ENCODE assay signal across 21 cellular contexts in the genomic region with DNA sequence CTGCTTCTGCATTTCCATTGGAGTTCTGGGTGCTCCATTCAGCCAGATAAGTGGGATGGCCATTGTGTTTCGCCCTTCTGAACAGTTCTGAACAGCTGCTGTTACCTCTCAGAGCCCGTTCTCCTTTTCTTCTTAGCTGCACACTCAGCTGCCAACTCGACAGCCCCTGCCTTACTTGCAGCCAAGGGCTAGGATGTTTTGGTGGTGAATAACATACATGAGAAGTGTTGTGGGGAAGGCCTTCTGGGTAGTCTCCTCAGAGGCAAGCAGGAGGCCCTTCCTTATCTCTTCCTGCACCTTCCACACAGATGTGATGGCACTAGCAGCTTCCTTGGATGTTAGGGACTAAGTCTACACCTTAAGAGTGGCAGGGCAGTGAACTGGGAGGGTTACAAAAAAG.
DNase-seq lines count a peak whose midpoint lies in the region; FAIRE-seq and TF ChIP-seq lines count a peak whose summit lies in the region.
"Had no signal": no experiment of that assay in that cellular context is flagged by ENCODE, and none has a peak within 500 bp of the region (broad histone marks: within the 10 kb centered on the region; RNA-seq: fewer than 3 reads in every experiment).

No MANE protein-coding gene starts in this region.

- no peak for TF ChIP-seq CTCF in neural progenitor cell (IDR thresholded peaks at IDR 0.05)
- TF ChIP-seq CTCF in right atrium auricular region (IDR thresholded peaks at IDR 0.05), result no peak

- peaks cover 2% of the 10 kb centered on the region for H3K36me3 Mint-ChIP-seq in neural progenitor cell
- H3K36me3 Mint-ChIP-seq: memory B cell had no signal

- H3K36me3 ChIP-seq in neural progenitor cell (no peaks in the 10 kb centered on the region), right atrium auricular region (no peaks in the 10 kb centered on the region)
- H3K36me3 ChIP-seq: neutrophil, sigmoid colon, thyroid gland had no signal

- H3K4me2 ChIP-seq in neural progenitor cell, result no peak overlapping the region
- H3K4me2 ChIP-seq: BLaER1 had no signal

- H3K4me3 ChIP-seq in neural progenitor cell (no peak overlapping the region), right atrium auricular region (no peak overlapping the region)
- H3K4me3 ChIP-seq: BLaER1, sigmoid colon, thyroid gland had no signal

- H3K27ac ChIP-seq in neural progenitor cell (no peak overlapping the region), right atrium auricular region (no peak overlapping the region)
- H3K27ac ChIP-seq: BLaER1, neutrophil, sigmoid colon, thyroid gland had no signal

- H3K27ac Mint-ChIP-seq in neural progenitor cell, result peak overlapping the region; percentile 16
- H3K27ac Mint-ChIP-seq: activated naive CD8-positive, alpha-beta T cell treated with anti-CD3 and anti-CD28 coated beads, Interleukin-2, amount 50 U/mL, for 24 hours; memory B cell had no signal

- H3K27me3 ChIP-seq in neural progenitor cell, result no peaks in the 10 kb centered on the region
- no peaks in the 10 kb centered on the region for H3K27me3 ChIP-seq in right atrium auricular region
- H3K27me3 ChIP-seq: BLaER1, neutrophil, sigmoid colon, thyroid gland had no signal

- DNase-seq in H54 (ENCODE audit: insufficient read length, low spot score) (no peak), NCI-H2107 treated with DMSO at 0.1 percent for 48 hours (lab: John Stamatoyannopoulos, UW; ENCODE audit: unreplicated experiment) (peak; percentile 61), astrocyte of the hippocampus (ENCODE audit: low read depth, low spot score) (peak; percentile 28), neural progenitor cell (ENCODE audit: low spot score) (peak; percentile 13), right atrium auricular region (ENCODE audit: low spot score) (no peak), pons (ENCODE audit: low spot score) (no peak), germinal center (ENCODE audit: low spot score) (no peak)
- no peak for DNase-seq in activated CD4-positive, alpha-beta T cell treated with anti-CD3 and anti-CD28 coated beads for 4 hours
- DNase-seq: activated naive CD8-positive, alpha-beta T cell treated with anti-CD3 and anti-CD28 coated beads, Interleukin-2, amount 50 U/mL, for 24 hours; activated T-cell treated with anti-CD3 and anti-CD28 coated beads, Interleukin-2, amount 50 U/mL, for 1 hour; NCI-H2081 treated with DMSO at 0.1 percent for 48 hours; NK-92 treated with Interleukin-12 subunit alpha and Interleukin-12 subunit beta, amount 100 ng/mL, for 24 hours; SHP77; sigmoid colon; stimulated activated CD4-positive, alpha-beta T cell treated with anti-CD3 and anti-CD28 coated beads, Interleukin-4, amount 100 ng/mL, for 1 hour; T-helper 2 cell; thyroid gland had no signal

- H3K4me3 Mint-ChIP-seq in neural progenitor cell, result no peak overlapping the region
- H3K4me3 Mint-ChIP-seq: activated naive CD8-positive, alpha-beta T cell treated with anti-CD3 and anti-CD28 coated beads, Interleukin-2, amount 50 U/mL, for 24 hours; memory B cell had no signal

- H3K4me1 ChIP-seq in neural progenitor cell (peaks cover 64% of the 10 kb centered on the region), right atrium auricular region (peaks cover 0 to 6% of the 10 kb centered on the region in 2 donors)
- H3K4me1 ChIP-seq: BLaER1, thyroid gland had no signal

- H3K9ac ChIP-seq in neural progenitor cell, result no peak overlapping the region
- H3K9ac ChIP-seq: BLaER1 had no signal

- no peaks in the 10 kb centered on the region for H3K9me3 ChIP-seq in neural progenitor cell (ENCODE audit: low read depth)
- no peaks in the 10 kb centered on the region for H3K9me3 ChIP-seq in right atrium auricular region
- H3K9me3 ChIP-seq: BLaER1, neutrophil, sigmoid colon, thyroid gland had no signal

- H3K4me1 Mint-ChIP-seq in neural progenitor cell, result peaks cover 42% of the 10 kb centered on the region
- H3K4me1 Mint-ChIP-seq: memory B cell had no signal

- H4K20me1 ChIP-seq in neural progenitor cell (ENCODE audit: low read depth), result peaks cover 24% of the 10 kb centered on the region
- H4K20me1 ChIP-seq: BLaER1 had no signal

- H3K79me2 ChIP-seq in neural progenitor cell (ENCODE audit: low read depth), result peaks cover 9% of the 10 kb centered on the region

- TF ChIP-seq POLR2A in H54 (IDR thresholded peaks at IDR 0.05; ENCODE audit: low read depth, low read length), result no peak

- H3F3A ChIP-seq in neural progenitor cell (ENCODE audit: low read depth), result peaks cover 42% of the 10 kb centered on the region

- no peaks in the 10 kb centered on the region for H3K9me3 Mint-ChIP-seq in neural progenitor cell
- H3K9me3 Mint-ChIP-seq: activated naive CD8-positive, alpha-beta T cell treated with anti-CD3 and anti-CD28 coated beads, Interleukin-2, amount 50 U/mL, for 24 hours; memory B cell had no signal

- H3K27me3 Mint-ChIP-seq in neural progenitor cell (ENCODE audit: insufficient read depth, low read depth), result peaks cover 2% of the 10 kb centered on the region
- H3K27me3 Mint-ChIP-seq: activated naive CD8-positive, alpha-beta T cell treated with anti-CD3 and anti-CD28 coated beads, Interleukin-2, amount 50 U/mL, for 24 hours; memory B cell had no signal

- no peak overlapping the region for H2AFZ ChIP-seq in neural progenitor cell (replicated peaks)

- FAIRE-seq in H54 (lab: Jason Lieb, UNC), result peak; percentile 62
- FAIRE-seq: H1 had no signal

Comparison
In these comparisons a context has a peak if more than half of its experiments do, and no peak if none do; other contexts are left out.
1. DNase-seq: peak in NCI-H2107 treated with DMSO at 0.1 percent for 48 hours (single experiment), astrocyte of the hippocampus (single experiment) and neural progenitor cell (single experiment); none in H54 (single experiment), right atrium auricular region (single experiment), pons (single experiment), activated CD4-positive, alpha-beta T cell treated with anti-CD3 and anti-CD28 coated beads for 4 hours (0 of 2) and germinal center (single experiment).